ENCODE assay signal across 28 cellular contexts in genomic region chr11:126501641-126502040, GRCh38.
DNase-seq lines count a peak whose midpoint lies in the region; ATAC-seq, FAIRE-seq and TF ChIP-seq lines count a peak whose summit lies in the region.
"Had no signal": no experiment of that assay in that cellular context is flagged by ENCODE, and none has a peak within 500 bp of the region (broad histone marks: within the 10 kb centered on the region; RNA-seq: fewer than 3 reads in every experiment).

No MANE protein-coding gene starts in this region.

- no peaks in the 10 kb centered on the region for H3K9me3 ChIP-seq in keratinocyte (ENCODE audit: control insufficient read depth, low read depth, low read length)
- H3K9me3 ChIP-seq in smooth muscle cell (replicated peaks; ENCODE audit: low read depth), result no peaks in the 10 kb centered on the region
- H3K9me3 ChIP-seq: SJCRH30 had no signal

- H3K9me1 ChIP-seq in keratinocyte (ENCODE audit: control insufficient read depth, extremely low read depth, insufficient read depth, low read length), result no peaks in the 10 kb centered on the region

- no peak for TF ChIP-seq CTCF in keratinocyte (optimal IDR thresholded peaks at IDR 0.05 in 1 of 3, IDR thresholded peaks at IDR 0.05 in 1 of 3, conservative IDR thresholded peaks at IDR 0.05 in 1 of 3; ENCODE audit: extremely low read depth in 1 of 3, insufficient read depth in 2 of 3, low read length in 3 of 3)
- TF ChIP-seq CTCF in smooth muscle cell (IDR thresholded peaks at IDR 0.05; ENCODE audit: borderline replicate concordance, insufficient read depth, poor library complexity, severe bottlenecking), result no peak

- no peak for FAIRE-seq in keratinocyte (lab: Jason Lieb, UNC)
- FAIRE-seq: A204.1, GM12892, HTR-8/SVneo, K562 had no signal

- H3K79me2 ChIP-seq in keratinocyte (ENCODE audit: control insufficient read depth, insufficient read depth, low read length) (no peaks in the 10 kb centered on the region), smooth muscle cell (ENCODE audit: low read depth) (no peaks in the 10 kb centered on the region)

- H3K4me2 ChIP-seq in keratinocyte (ENCODE audit: control insufficient read depth, extremely low read depth, insufficient read depth, low read depth, low read length), result peak overlapping the region; percentile 49
- no peak overlapping the region for H3K4me2 ChIP-seq in smooth muscle cell

- H3K27me3 ChIP-seq in keratinocyte (ENCODE audit: control insufficient read depth, extremely low read depth, insufficient read depth, low read length), result no peaks in the 10 kb centered on the region
- H3K27me3 ChIP-seq in smooth muscle cell (ENCODE audit: low read depth), result peaks cover 9% of the 10 kb centered on the region
- H3K27me3 ChIP-seq: BLaER1, SJCRH30 had no signal

- DNase-seq in cardiac septum (ENCODE audit: low spot score) (peak; percentile 54), left cardiac atrium (no peak), keratinocyte (ENCODE audit: low read depth, low spot score) (no peak), posterior vena cava (ENCODE audit: low spot score) (peak; percentile 45), smooth muscle cell (lab: John Stamatoyannopoulos, UW; ENCODE audit: unreplicated experiment) (no peak)
- DNase-seq: CD4-positive, CD25-positive, alpha-beta regulatory T cell; DMS153; DND-41; H7; Kasumi-1; MV-4-11; NCI-H1105; NCI-H1436 treated with DMSO at 0.1 percent for 48 hours; NCI-H187 treated with DMSO at 0.1 percent for 48 hours; NCI-H2107; NCI-H446; NCI-H524 treated with DMSO at 0.1 percent for 48 hours; NCI-H774; NK-92 treated with Interleukin-12 subunit alpha and Interleukin-12 subunit beta, amount 100 ng/mL, for 24 hours; PC-3; SJCRH30 had no signal

- H3K4me3 ChIP-seq in keratinocyte (ENCODE audit: control insufficient read depth in 2 of 3, extremely low read depth in 1 of 3, insufficient read depth in 2 of 3, low read depth in 1 of 3, low read length in 3 of 3), result no peak overlapping the region
- H3K4me3 ChIP-seq in smooth muscle cell, result no peak overlapping the region
- H3K4me3 ChIP-seq: BLaER1, K562, SJCRH30 had no signal

- H3K36me3 ChIP-seq in keratinocyte (ENCODE audit: control insufficient read depth in 2 of 2, extremely low read depth in 1 of 2, insufficient read depth in 2 of 2, low read length in 2 of 2) (no peaks in the 10 kb centered on the region), smooth muscle cell (ENCODE audit: low read depth) (no peaks in the 10 kb centered on the region)
- H3K36me3 ChIP-seq: BLaER1, SJCRH30 had no signal

- WGBS in smooth muscle cell (ENCODE audit: low lambda C conversion rate), result 95% methylated on average over 6 of the region's 6 CpGs

- H2AFZ ChIP-seq in keratinocyte (ENCODE audit: control insufficient read depth, low read length) (peak overlapping the region; percentile 57), smooth muscle cell (ENCODE audit: low read depth) (no peak overlapping the region)

- ATAC-seq in left cardiac atrium (no peak), GM21515 (IDR thresholded peaks at IDR 0.05; ENCODE audit: unreplicated experiment) (no peak), HG03135 (IDR thresholded peaks at IDR 0.05; ENCODE audit: unreplicated experiment) (no peak)
- ATAC-seq: K562, PC-3 had no signal

- H3F3A ChIP-seq in smooth muscle cell (ENCODE audit: low read depth), result no peaks in the 10 kb centered on the region

- no peaks in the 10 kb centered on the region for H4K20me1 ChIP-seq in keratinocyte (ENCODE audit: control insufficient read depth, extremely low read depth, insufficient read depth, low read length)
- H4K20me1 ChIP-seq in smooth muscle cell (ENCODE audit: low read depth), result no peaks in the 10 kb centered on the region
- H4K20me1 ChIP-seq: BLaER1 had no signal

- intact Hi-C loops in cardiac septum (cut with DNase I), result no loop called here
- intact Hi-C loops in left cardiac atrium (cut with DNase I), result no loop called here
- intact Hi-C loops in posterior vena cava (cut with DNase I), result no loop called here

- dilution Hi-C loops in keratinocyte (cut with MboI; ENCODE audit: extremely low pct_ligation_motif_present, low sequenced_read_pairs), result no loop called here

- H3K4me1 ChIP-seq in keratinocyte (ENCODE audit: control insufficient read depth, extremely low read depth, insufficient read depth, low read length) (peaks cover 18% of the 10 kb centered on the region), smooth muscle cell (ENCODE audit: low read depth) (peaks cover 3% of the 10 kb centered on the region)
- H3K4me1 ChIP-seq: SJCRH30 had no signal

- no peak overlapping the region for H3K9ac ChIP-seq in keratinocyte (ENCODE audit: control insufficient read depth, extremely low read depth, insufficient read depth, low read length)
- no peak overlapping the region for H3K9ac ChIP-seq in smooth muscle cell (ENCODE audit: low read depth)
- H3K9ac ChIP-seq: BLaER1 had no signal

- H3K27ac ChIP-seq in keratinocyte (ENCODE audit: control insufficient read depth, insufficient read depth, low read length) (no peak overlapping the region), smooth muscle cell (ENCODE audit: low read depth) (no peak overlapping the region)
- H3K27ac ChIP-seq: BLaER1, SJCRH30 had no signal

Comparison
In these comparisons a context has a peak if more than half of its experiments do, and no peak if none do; other contexts are left out.
1. DNase-seq: peak in cardiac septum (single experiment) and posterior vena cava (single experiment); none in left cardiac atrium (single experiment), keratinocyte (single experiment) and smooth muscle cell (single experiment).